Comparison of ENCODE assay signal across 8 cellular contexts in the genomic region with DNA sequence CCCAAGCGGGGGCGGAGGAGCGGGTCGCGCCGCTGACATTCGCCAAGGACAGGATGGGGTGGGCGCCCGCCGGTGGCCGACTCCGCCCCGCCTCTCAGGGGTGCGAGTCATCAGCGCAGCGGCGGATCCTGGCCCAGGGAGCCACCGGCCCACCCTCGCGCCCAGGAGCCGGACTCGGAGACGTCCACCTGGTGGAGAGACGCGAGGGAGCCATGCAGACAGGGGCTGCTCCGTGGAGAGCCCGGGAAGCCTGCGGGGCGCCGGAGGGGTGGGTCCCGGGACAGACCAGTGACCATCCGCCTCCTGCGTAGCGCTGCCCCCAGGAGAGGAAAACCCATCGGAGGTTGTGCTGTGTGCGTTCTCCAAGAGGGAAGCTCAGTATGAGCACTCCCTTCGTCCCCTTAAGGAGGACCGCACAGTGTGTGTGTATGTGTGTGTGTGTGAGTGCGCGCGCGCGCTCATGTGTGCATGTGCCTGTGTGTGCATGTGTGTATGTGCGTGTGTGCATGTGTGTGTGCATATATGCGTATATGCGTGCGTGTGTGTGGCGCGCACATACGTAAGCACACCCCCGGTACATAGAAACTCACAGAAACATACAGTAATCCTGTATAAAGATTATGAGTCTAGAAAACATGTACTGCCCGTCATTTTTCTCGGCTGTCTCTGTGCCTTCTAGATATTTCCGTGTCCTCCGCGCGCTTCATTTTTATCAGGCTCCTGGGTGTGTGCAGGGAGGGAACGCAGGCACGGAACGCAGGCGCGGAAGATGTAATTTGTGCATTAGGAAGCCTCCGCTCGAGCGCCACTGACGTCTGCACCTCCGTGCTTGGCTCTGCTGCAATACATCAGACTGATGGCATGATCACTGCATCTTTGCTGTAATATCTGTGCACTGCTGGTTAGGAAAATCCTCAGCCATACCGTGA.
DNase-seq lines count a peak whose midpoint lies in the region; ATAC-seq and TF ChIP-seq lines count a peak whose summit lies in the region.
"Had no signal": no experiment of that assay in that cellular context is flagged by ENCODE, and none has a peak within 500 bp of the region (broad histone marks: within the 10 kb centered on the region; RNA-seq: fewer than 3 reads in every experiment).

No MANE protein-coding gene starts in this region.

- peak overlapping the region; percentile 99 for H3K4me2 ChIP-seq in mesenchymal stem cell (ENCODE audit: low read length, poor library complexity, severe bottlenecking)

- no peak overlapping the region for H3K4ac ChIP-seq in mesenchymal stem cell (ENCODE audit: low read depth in 1 of 2, low read length in 2 of 2)

- H3K23ac ChIP-seq in mesenchymal stem cell (ENCODE audit: low read length in 2 of 2), result no peak overlapping the region

- peak overlapping the region; percentile 5 for H3K4me3 ChIP-seq in colonic mucosa
- H3K4me3 ChIP-seq in mesenchymal stem cell (ENCODE audit: insufficient read depth in 1 of 2, low read depth in 1 of 2, low read length in 2 of 2), result peak overlapping the region; percentile 54 to 75
- H3K4me3 ChIP-seq in testis, result peak overlapping the region; percentile 20 to 22

- no peak overlapping the region for H2BK15ac ChIP-seq in mesenchymal stem cell (ENCODE audit: low read depth, poor library complexity, severe bottlenecking)

- DNase-seq in NCI-H2227 (lab: John Stamatoyannopoulos, UW; ENCODE audit: unreplicated experiment) (peak; percentile 29), colonic mucosa (no peak), mesenchymal stem cell (peak; percentile 84), testis (peak; percentile 60), HCEC 1CT (no peak)
- DNase-seq in NK-92 treated with Interleukin-12 subunit alpha and Interleukin-12 subunit beta, amount 100 ng/mL, for 24 hours (lab: John Stamatoyannopoulos, UW), result no peak
- DNase-seq: NCI-H526 treated with DMSO at 0.1 percent for 48 hours had no signal

- H2BK12ac ChIP-seq in mesenchymal stem cell (ENCODE audit: low read length in 2 of 2), result peak overlapping the region in 1 of 2 experiments; percentile 81

- H4K8ac ChIP-seq in mesenchymal stem cell (ENCODE audit: low read length), result peak overlapping the region; percentile 29

- no peak for TF ChIP-seq POLR2A in testis (IDR thresholded peaks at IDR 0.05)

- no peak overlapping the region for H3K27ac ChIP-seq in colonic mucosa
- H3K27ac ChIP-seq in mesenchymal stem cell (ENCODE audit: low read length, poor library complexity, severe bottlenecking), result no peak overlapping the region
- no peak overlapping the region for H3K27ac ChIP-seq in testis

- TF ChIP-seq CTCF in colonic mucosa (IDR thresholded peaks at IDR 0.05) (no peak), testis (IDR thresholded peaks at IDR 0.05) (no peak)

- H3K9ac ChIP-seq in colonic mucosa (ENCODE audit: low read depth in 2 of 2, low read length in 2 of 2), result peak overlapping the region in 1 of 2 donors; percentile 35
- peak overlapping the region; percentile 42 for H3K9ac ChIP-seq in mesenchymal stem cell (ENCODE audit: low read length)

- peak overlapping the region; percentile 80 for H2AFZ ChIP-seq in mesenchymal stem cell (ENCODE audit: low read depth, low read length)

- H3K36me3 ChIP-seq in colonic mucosa, result no peaks in the 10 kb centered on the region
- H3K36me3 ChIP-seq in mesenchymal stem cell (ENCODE audit: control insufficient read depth in 1 of 2, insufficient read depth in 2 of 2, low read depth in 1 of 2, low read length in 2 of 2), result no peaks in the 10 kb centered on the region
- H3K36me3 ChIP-seq in testis (ENCODE audit: low read depth, missing control alignments), result no peaks in the 10 kb centered on the region

- H2AK5ac ChIP-seq in mesenchymal stem cell (ENCODE audit: low read length, severe bottlenecking), result no peak overlapping the region

- peak overlapping the region in 1 of 2 experiments; percentile 94 for H3K14ac ChIP-seq in mesenchymal stem cell (ENCODE audit: low read length in 2 of 2)

- H3K9me3 ChIP-seq in colonic mucosa, result no peaks in the 10 kb centered on the region
- no peaks in the 10 kb centered on the region for H3K9me3 ChIP-seq in mesenchymal stem cell (ENCODE audit: control insufficient read depth, low read length)
- H3K9me3 ChIP-seq in testis, result no peaks in the 10 kb centered on the region

- H4K91ac ChIP-seq in mesenchymal stem cell (ENCODE audit: low read length), result peak overlapping the region; percentile 75

- H3K4me1 ChIP-seq in colonic mucosa (no peaks in the 10 kb centered on the region), mesenchymal stem cell (ENCODE audit: control insufficient read depth, insufficient read depth, low read depth, low read length) (peaks cover 29% of the 10 kb centered on the region), testis (peaks cover 18% of the 10 kb centered on the region)

- H2BK120ac ChIP-seq in mesenchymal stem cell (ENCODE audit: low read depth, low read length), result no peak overlapping the region

- intact Hi-C loops in colonic mucosa (cut with DNase I) (no loop called here), testis (cut with DNase I; ENCODE audit: low total_unique reads) (no loop called here)

- ATAC-seq in HG02973 (IDR thresholded peaks at IDR 0.05; ENCODE audit: unreplicated experiment), result no peak

- no peaks in the 10 kb centered on the region for H3K79me1 ChIP-seq in mesenchymal stem cell (replicated peaks; ENCODE audit: low read length, poor library complexity, severe bottlenecking)

- H2BK5ac ChIP-seq in mesenchymal stem cell (ENCODE audit: low read depth, low read length, poor library complexity, severe bottlenecking), result no peak overlapping the region

- no peak overlapping the region for H3K18ac ChIP-seq in mesenchymal stem cell (ENCODE audit: low read depth in 1 of 2, low read length in 2 of 2)

- H3K27me3 ChIP-seq in colonic mucosa (peaks cover 36% of the 10 kb centered on the region), mesenchymal stem cell (ENCODE audit: control insufficient read depth in 1 of 2, insufficient read depth in 1 of 2, low read length in 2 of 2) (peaks cover 0 to 77% of the 10 kb centered on the region in 2 experiments), testis (no peaks in the 10 kb centered on the region)

- WGBS in mesenchymal stem cell, result 8% methylated on average over 58 of the region's 68 CpGs
- WGBS in testis, 2 donors, result 1% methylated on average over 43 to 63 of the region's 68 CpGs

Comparison
In these comparisons a context has a peak if more than half of its experiments do, and no peak if none do; other contexts are left out.
1. DNase-seq: peak in NCI-H2227 (single experiment), mesenchymal stem cell (single experiment) and testis (single experiment); none in colonic mucosa (single experiment), NK-92 treated with Interleukin-12 subunit alpha and Interleukin-12 subunit beta, amount 100 ng/mL, for 24 hours (single experiment) and HCEC 1CT (single experiment).
2. H3K4me3 ChIP-seq: peak in every context shown above with its lines; median percentile 64 in mesenchymal stem cell; 21 in testis; 5 in colonic mucosa.